Comparison of ENCODE assay signal across 33 cellular contexts in the genomic region with DNA sequence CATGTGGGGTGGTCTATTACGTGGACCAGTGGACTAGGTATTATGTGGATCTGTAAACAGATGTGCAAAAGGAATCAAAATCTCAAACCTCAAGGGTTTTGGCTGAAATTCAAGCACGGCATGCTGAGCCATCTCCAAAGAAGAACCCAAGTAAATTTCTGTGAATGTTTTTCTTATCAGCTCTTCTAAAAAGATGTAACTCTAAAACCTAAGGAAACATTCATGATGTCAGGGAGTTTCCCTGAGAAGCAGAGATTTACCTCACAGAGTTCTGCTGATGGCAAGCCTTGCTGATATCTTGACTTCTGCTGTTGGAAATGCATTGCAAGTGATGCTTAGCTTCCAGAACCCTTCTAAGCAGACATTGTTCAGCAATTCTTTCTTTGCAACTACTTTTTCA. TPM values are rescaled to one million over a fixed set of nuclear protein-coding genes. Genes with fewer than 3 reads are reported as not detected.
"Had no signal": no experiment of that assay in that cellular context is flagged by ENCODE, and none has a peak within 500 bp of the region (broad histone marks: within the 10 kb centered on the region; RNA-seq: fewer than 3 reads in every experiment).

No MANE protein-coding gene starts in this region.

- FAIRE-seq: bronchial epithelial cell had no signal

- H3K27ac ChIP-seq: epithelial cell of prostate, esophagus squamous epithelium, lower lobe of right lung, skin epidermis, suprapubic skin, tibial artery had no signal

- H3K27me3 ChIP-seq: esophagus squamous epithelium, heart left ventricle, suprapubic skin, tibial artery had no signal

- H3K9me3 ChIP-seq: esophagus squamous epithelium, heart left ventricle, lower lobe of right lung, suprapubic skin, tibial artery had no signal

- ATAC-seq: left lobe of liver; lower lobe of right lung; natural killer cell treated with Interleukin-12 subunit alpha and Interleukin-12 subunit beta and Interleukin-15 and Interleukin-18, amount 100 ng/mL, for 72 hours; sciatic nerve; stimulated activated effector memory CD8-positive, alpha-beta T cell treated with anti-CD3 and anti-CD28 coated beads, Interleukin-12 subunit alpha, Interleukin-12 subunit beta, amount 100 ng/mL, for 72 hours; stimulated activated naive CD8-positive, alpha-beta T cell treated with anti-CD3 and anti-CD28 coated beads, Interleukin-15, amount 100 ng/mL, for 72 hours had no signal

- H3K36me3 ChIP-seq: esophagus squamous epithelium, heart left ventricle, lower lobe of right lung, suprapubic skin, tibial artery had no signal

- DNase-seq: activated CD4-positive, alpha-beta memory T cell treated with anti-CD3 and anti-CD28 coated beads, Interleukin-2, amount 10 ng/mL, durations not matched to agents 7 days and 5 days; activated CD4-positive, alpha-beta T cell treated with anti-CD3 and anti-CD28 coated beads, Interleukin-2, amount 10 ng/mL, durations not matched to agents 24 days and 14 days; activated CD4-positive, CD25-positive, alpha-beta regulatory T cell treated with anti-CD3 and anti-CD28 coated beads, Interleukin-2, amount 50 U/mL, for 72 hours; activated CD8-positive, alpha-beta memory T cell treated with anti-CD3 and anti-CD28 coated beads, Interleukin-2, amount 50 U/mL, for 48 hours; activated gamma-delta T cell; activated naive CD4-positive, alpha-beta T cell treated with anti-CD3 and anti-CD28 coated beads, Interleukin-2, amount 10 ng/mL, durations not matched to agents 7 days and 5 days; activated naive CD8-positive, alpha-beta T cell treated with anti-CD3 and anti-CD28 coated beads, Interleukin-2, amount 10 ng/mL, durations not matched to agents 7 days and 5 days; activated T-cell treated with anti-CD3 and anti-CD28 coated beads, Interleukin-2, amount 50 U/mL, for 24 hours; amygdala; effector CD8-positive, alpha-beta T cell; esophagus squamous epithelium; heart left ventricle; kidney glomerular epithelial cell; lower lobe of right lung; mesenchymal stem cell; stimulated activated CD4-positive, alpha-beta T cell treated with anti-CD3 and anti-CD28 coated beads, Interleukin-4, amount 100 ng/mL, for 24 hours; stimulated activated naive CD8-positive, alpha-beta T cell treated with anti-CD3 and anti-CD28 coated beads, Interleukin-15, amount 100 ng/mL, for 72 hours; T-helper 2 cell; tibial artery had no signal

- H3K4me1 ChIP-seq: suprapubic skin, tibial artery had no signal

- H3K4me3 ChIP-seq: esophagus squamous epithelium, heart left ventricle, lower lobe of right lung, skin epidermis, suprapubic skin, tibial artery had no signal

RNA-seq across cellular contexts. Expression of a gene that starts 21.6 kb away (rescaled TPM):
- total RNA-seq: activated CD4-positive, alpha-beta memory T cell treated with anti-CD3 and anti-CD28 coated beads, Interleukin-2, amount 10 ng/mL, durations not matched to agents 7 days and 5 days; activated CD4-positive, alpha-beta T cell treated with anti-CD3 and anti-CD28 coated beads, Interleukin-2, amount 10 ng/mL, durations not matched to agents 24 days and 14 days; activated naive CD8-positive, alpha-beta T cell treated with anti-CD3 and anti-CD28 coated beads, Interleukin-2, amount 10 ng/mL, durations not matched to agents 7 days and 5 days; bronchial epithelial cell; dermis microvascular lymphatic vessel endothelial cell; esophagus squamous epithelium; heart left ventricle; left lobe of liver; lower lobe of right lung; mononuclear cell; myocyte; natural killer cell treated with Interleukin-12 subunit alpha and Interleukin-12 subunit beta and Interleukin-15 and Interleukin-18, amount 100 ng/mL, for 72 hours; osteocyte; progenitor cell of endocrine pancreas; renal cortical epithelial cell; sciatic nerve had no signal

RNA-seq across cellular contexts. Expression of a gene that starts 49.4 kb away (rescaled TPM):
- total RNA-seq: activated CD4-positive, alpha-beta memory T cell treated with anti-CD3 and anti-CD28 coated beads, Interleukin-2, amount 10 ng/mL, durations not matched to agents 7 days and 5 days; activated CD4-positive, alpha-beta T cell treated with anti-CD3 and anti-CD28 coated beads, Interleukin-2, amount 10 ng/mL, durations not matched to agents 24 days and 14 days; activated naive CD8-positive, alpha-beta T cell treated with anti-CD3 and anti-CD28 coated beads, Interleukin-2, amount 10 ng/mL, durations not matched to agents 7 days and 5 days; dermis microvascular lymphatic vessel endothelial cell; left lobe of liver; lower lobe of right lung; mononuclear cell; myocyte; natural killer cell treated with Interleukin-12 subunit alpha and Interleukin-12 subunit beta and Interleukin-15 and Interleukin-18, amount 100 ng/mL, for 72 hours; osteocyte; progenitor cell of endocrine pancreas; sciatic nerve had no signal
